In genomic region chr7:44678468-44679179, GRCh38 we compare ENCODE assay signal across 9 cellular contexts.
A peak's percentile ranks its signal among the peaks of the same experiment; 100 is the strongest.
DNase-seq lines count a peak whose midpoint lies in the region; ATAC-seq, FAIRE-seq and TF ChIP-seq lines count a peak whose summit lies in the region.
"Had no signal": no experiment of that assay in that cellular context is flagged by ENCODE, and none has a peak within 500 bp of the region (broad histone marks: within the 10 kb centered on the region; RNA-seq: fewer than 3 reads in every experiment).

No MANE protein-coding gene starts in this region.

- ATAC-seq in right cardiac atrium (peak; percentile 39 to 53), HG02610 (IDR thresholded peaks at IDR 0.05; ENCODE audit: unreplicated experiment) (no peak)

- no peak overlapping the region for H3K4me3 ChIP-seq in right cardiac atrium (ENCODE audit: low read length)
- H3K4me3 ChIP-seq: PC-9 had no signal

- H3K4me3 Mint-ChIP-seq in activated CD4-positive, alpha-beta T cell treated with anti-CD3 and anti-CD28 coated beads, Interleukin-2, amount 10 ng/mL, durations not matched to agents 24 days and 14 days = no peak overlapping the region
- no peak overlapping the region for H3K4me3 Mint-ChIP-seq in activated T-helper 2 cell treated with anti-CD3 and anti-CD28 coated beads, Interferon-gamma antibody, Interleukin-2, Interleukin-4, amounts not matched to agents 10 μg/mL and 5 μg/mL and 100 μg/mL, durations not matched to agents 14 hours and 24 hours and 36 hours (ENCODE audit: low read depth)

- H3K27me3 ChIP-seq in right cardiac atrium (ENCODE audit: control insufficient read depth, insufficient read depth) = no peaks in the 10 kb centered on the region

- H3K36me3 Mint-ChIP-seq in activated CD4-positive, alpha-beta T cell treated with anti-CD3 and anti-CD28 coated beads, Interleukin-2, amount 10 ng/mL, durations not matched to agents 24 days and 14 days (ENCODE audit: low read depth) = peaks cover 58% of the 10 kb centered on the region
- H3K36me3 Mint-ChIP-seq in activated T-helper 2 cell treated with anti-CD3 and anti-CD28 coated beads, Interferon-gamma antibody, Interleukin-2, Interleukin-4, amounts not matched to agents 10 μg/mL and 5 μg/mL and 100 μg/mL, durations not matched to agents 14 hours and 24 hours and 36 hours (ENCODE audit: low read depth) = peaks cover 37% of the 10 kb centered on the region

- H3K9me3 Mint-ChIP-seq in activated CD4-positive, alpha-beta T cell treated with anti-CD3 and anti-CD28 coated beads, Interleukin-2, amount 10 ng/mL, durations not matched to agents 24 days and 14 days = no peaks in the 10 kb centered on the region
- no peaks in the 10 kb centered on the region for H3K9me3 Mint-ChIP-seq in activated T-helper 2 cell treated with anti-CD3 and anti-CD28 coated beads, Interferon-gamma antibody, Interleukin-2, Interleukin-4, amounts not matched to agents 10 μg/mL and 5 μg/mL and 100 μg/mL, durations not matched to agents 14 hours and 24 hours and 36 hours

- TF ChIP-seq POLR2A in GM12892 (IDR thresholded peaks at IDR 0.05; ENCODE audit: low read depth, low read length) = no peak

- H3K27me3 Mint-ChIP-seq in activated CD4-positive, alpha-beta T cell treated with anti-CD3 and anti-CD28 coated beads, Interleukin-2, amount 10 ng/mL, durations not matched to agents 24 days and 14 days = no peaks in the 10 kb centered on the region
- no peaks in the 10 kb centered on the region for H3K27me3 Mint-ChIP-seq in activated T-helper 2 cell treated with anti-CD3 and anti-CD28 coated beads, Interferon-gamma antibody, Interleukin-2, Interleukin-4, amounts not matched to agents 10 μg/mL and 5 μg/mL and 100 μg/mL, durations not matched to agents 14 hours and 24 hours and 36 hours (ENCODE audit: low read depth)

- WGBS in right cardiac atrium = 58% methylated on average over 5 of the region's 5 CpGs

- H3K4me1 Mint-ChIP-seq in activated CD4-positive, alpha-beta T cell treated with anti-CD3 and anti-CD28 coated beads, Interleukin-2, amount 10 ng/mL, durations not matched to agents 24 days and 14 days = no peaks in the 10 kb centered on the region
- no peaks in the 10 kb centered on the region for H3K4me1 Mint-ChIP-seq in activated T-helper 2 cell treated with anti-CD3 and anti-CD28 coated beads, Interferon-gamma antibody, Interleukin-2, Interleukin-4, amounts not matched to agents 10 μg/mL and 5 μg/mL and 100 μg/mL, durations not matched to agents 14 hours and 24 hours and 36 hours (ENCODE audit: low read depth)

- peak overlapping the region; percentile 23 for H3K27ac Mint-ChIP-seq in activated CD4-positive, alpha-beta T cell treated with anti-CD3 and anti-CD28 coated beads, Interleukin-2, amount 10 ng/mL, durations not matched to agents 24 days and 14 days
- peak overlapping the region; percentile 7 for H3K27ac Mint-ChIP-seq in activated T-helper 2 cell treated with anti-CD3 and anti-CD28 coated beads, Interferon-gamma antibody, Interleukin-2, Interleukin-4, amounts not matched to agents 10 μg/mL and 5 μg/mL and 100 μg/mL, durations not matched to agents 14 hours and 24 hours and 36 hours

- DNase-seq in activated CD4-positive, alpha-beta T cell treated with anti-CD3 and anti-CD28 coated beads, Interleukin-2, amount 10 ng/mL, durations not matched to agents 24 days and 14 days = no peak
- DNase-seq in activated CD4-positive, alpha-beta T cell treated with anti-CD3 and anti-CD28 coated beads, Interleukin-2, amount 50 U/mL, for 1 hour = no peak
- no peak for DNase-seq in activated T-helper 2 cell treated with anti-CD3 and anti-CD28 coated beads, Interferon-gamma antibody, Interleukin-2, Interleukin-4, amounts not matched to agents 10 μg/mL and 5 μg/mL and 100 μg/mL, durations not matched to agents 14 hours and 24 hours and 36 hours (ENCODE audit: low spot score)
- DNase-seq in right cardiac atrium (peak in 2 of 3 donors; percentile 43 to 74), GM12892 (ENCODE audit: insufficient read length) (no peak), NCI-H524 treated with DMSO at 0.1 percent for 48 hours (lab: John Stamatoyannopoulos, UW) (no peak)

- FAIRE-seq in GM12892 (lab: Jason Lieb, UNC) = no peak

- peak overlapping the region; percentile 63 for H3K27ac ChIP-seq in right cardiac atrium (ENCODE audit: low read length)
- H3K27ac ChIP-seq in temporal lobe (ENCODE audit: low read depth, low read length) = peak overlapping the region; percentile 75
- H3K27ac ChIP-seq: PC-9 had no signal

- intact Hi-C loops in activated CD4-positive, alpha-beta T cell treated with anti-CD3 and anti-CD28 coated beads, Interleukin-2, amount 10 ng/mL, durations not matched to agents 24 days and 14 days (cut with micrococcal nuclease) = no loop called here
- intact Hi-C loops in activated T-helper 2 cell treated with anti-CD3 and anti-CD28 coated beads, Interferon-gamma antibody, Interleukin-2, Interleukin-4, amounts not matched to agents 10 μg/mL and 5 μg/mL and 100 μg/mL, durations not matched to agents 14 hours and 24 hours and 36 hours (cut with micrococcal nuclease) = no loop called here
- intact Hi-C loops in right cardiac atrium (cut with DNase I) = no loop called here

- no peaks in the 10 kb centered on the region for H3K9me3 ChIP-seq in right cardiac atrium (ENCODE audit: control insufficient read depth, low read length)

- H3K4me1 ChIP-seq in right cardiac atrium (ENCODE audit: control insufficient read depth, insufficient read depth, low read length) = peaks cover 9% of the 10 kb centered on the region

Comparison
In these comparisons a context has a peak if more than half of its experiments do, and no peak if none do; other contexts are left out.
1. DNase-seq: peak in right cardiac atrium (2 of 3); none in activated CD4-positive, alpha-beta T cell treated with anti-CD3 and anti-CD28 coated beads, Interleukin-2, amount 10 ng/mL, durations not matched to agents 24 days and 14 days (single experiment), activated CD4-positive, alpha-beta T cell treated with anti-CD3 and anti-CD28 coated beads, Interleukin-2, amount 50 U/mL, for 1 hour (single experiment), activated T-helper 2 cell treated with anti-CD3 and anti-CD28 coated beads, Interferon-gamma antibody, Interleukin-2, Interleukin-4, amounts not matched to agents 10 μg/mL and 5 μg/mL and 100 μg/mL, durations not matched to agents 14 hours and 24 hours and 36 hours (single experiment), GM12892 (single experiment) and NCI-H524 treated with DMSO at 0.1 percent for 48 hours (single experiment).